In the genomic region with DNA sequence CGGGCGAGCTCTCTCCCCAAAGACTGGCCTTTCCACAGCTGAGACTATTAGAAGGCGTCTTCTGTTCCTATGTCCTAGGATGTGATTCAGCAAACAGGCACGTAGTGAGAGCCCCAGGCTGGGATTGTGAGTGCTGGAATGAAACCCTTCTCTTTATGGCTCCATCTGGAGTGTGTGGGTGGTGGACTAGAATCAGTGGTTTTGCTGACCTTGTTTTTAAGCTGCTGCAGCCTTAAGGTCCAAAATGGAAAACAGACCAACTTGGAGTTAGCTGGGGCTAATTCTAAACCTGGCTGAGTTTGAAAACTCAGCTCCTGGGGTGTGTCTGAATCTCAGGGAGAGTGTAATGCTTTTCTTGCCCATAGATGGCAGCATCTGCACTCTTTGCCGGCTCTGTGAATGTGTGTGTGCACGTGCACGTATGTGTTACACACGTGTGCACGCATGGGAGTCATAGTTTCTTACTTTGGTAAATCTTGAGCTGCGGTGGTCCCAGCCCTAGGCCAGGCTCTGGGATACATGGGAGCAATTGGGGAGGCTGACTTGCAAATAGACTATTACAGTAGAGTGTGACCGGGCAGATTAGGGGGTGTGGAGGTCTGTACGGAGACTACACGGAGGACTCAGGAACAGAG, we compare ENCODE assay signal across 1 cellular context.
TF ChIP-seq lines count a peak whose summit lies in the region.

No MANE protein-coding gene starts in this region.

TF ChIP-seq in HepG2, 621 proteins besides CTCF, POLR2A, EP300 and RAD21 (continued from another document and continues in another):
- TF ChIP-seq, protein P1, sequence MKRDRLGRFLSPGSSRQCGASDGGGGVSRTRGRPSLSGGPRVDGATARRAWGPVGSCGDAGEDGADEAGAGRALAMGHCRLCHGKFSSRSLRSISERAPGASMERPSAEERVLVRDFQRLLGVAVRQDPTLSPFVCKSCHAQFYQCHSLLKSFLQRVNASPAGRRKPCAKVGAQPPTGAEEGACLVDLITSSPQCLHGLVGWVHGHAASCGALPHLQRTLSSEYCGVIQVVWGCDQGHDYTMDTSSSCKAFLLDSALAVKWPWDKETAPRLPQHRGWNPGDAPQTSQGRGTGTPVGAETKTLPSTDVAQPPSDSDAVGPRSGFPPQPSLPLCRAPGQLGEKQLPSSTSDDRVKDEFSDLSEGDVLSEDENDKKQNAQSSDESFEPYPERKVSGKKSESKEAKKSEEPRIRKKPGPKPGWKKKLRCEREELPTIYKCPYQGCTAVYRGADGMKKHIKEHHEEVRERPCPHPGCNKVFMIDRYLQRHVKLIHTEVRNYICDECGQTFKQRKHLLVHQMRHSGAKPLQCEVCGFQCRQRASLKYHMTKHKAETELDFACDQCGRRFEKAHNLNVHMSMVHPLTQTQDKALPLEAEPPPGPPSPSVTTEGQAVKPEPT (CRISPR knock-in tag; IDR thresholded peaks at IDR 0.05; ENCODE audit: low read depth), result no peak
- TF ChIP-seq MBD4 (IDR thresholded peaks at IDR 0.05; ENCODE audit: borderline replicate concordance, low read length) (no peak), KMT2A (CRISPR knock-in tag; IDR thresholded peaks at IDR 0.05) (no peak), MAF1 (CRISPR knock-in tag; IDR thresholded peaks at IDR 0.05; ENCODE audit: borderline replicate concordance) (no peak), RBFOX2 (IDR thresholded peaks at IDR 0.05; ENCODE audit: low read depth, low read length) (no peak), MED1 (CRISPR knock-in tag; IDR thresholded peaks at IDR 0.05) (peak; percentile 21; the same call in 1 of the 2 replicates), FLYWCH1 (CRISPR knock-in tag; IDR thresholded peaks at IDR 0.05) (no peak), ZNF143 (CRISPR knock-in tag; IDR thresholded peaks at IDR 0.05) (no peak), ZNF724P (CRISPR knock-in tag; IDR thresholded peaks at IDR 0.05; ENCODE audit: borderline replicate concordance) (no peak), SIX4 (CRISPR knock-in tag; IDR thresholded peaks at IDR 0.05) (no peak), ADNP (CRISPR knock-in tag; IDR thresholded peaks at IDR 0.05) (no peak), NPAS2 (CRISPR knock-in tag; IDR thresholded peaks at IDR 0.05; ENCODE audit: borderline replicate concordance) (no peak), HDAC2 (CRISPR knock-in tag; IDR thresholded peaks at IDR 0.05) (peak; percentile 43; the same call in 1 of the 2 replicates), ZNF776 (CRISPR knock-in tag; IDR thresholded peaks at IDR 0.05) (no peak), FOXC1 (CRISPR knock-in tag; IDR thresholded peaks at IDR 0.05; ENCODE audit: borderline replicate concordance) (peak; percentile 41; the same call in 1 of the 2 replicates), ZFYVE20 (CRISPR knock-in tag; IDR thresholded peaks at IDR 0.05; ENCODE audit: borderline replicate concordance, low read depth) (no peak), CREM (IDR thresholded peaks at IDR 0.05) (no peak), CREM (CRISPR knock-in tag; IDR thresholded peaks at IDR 0.05) (no peak), ZFAT (CRISPR knock-in tag; conservative IDR thresholded peaks at IDR 0.05) (no peak), RFX3 (CRISPR knock-in tag; IDR thresholded peaks at IDR 0.05) (no peak), PAX8 (CRISPR knock-in tag; IDR thresholded peaks at IDR 0.05; ENCODE audit: borderline replicate concordance) (no peak), TBX3 (IDR thresholded peaks at IDR 0.05; ENCODE audit: borderline replicate concordance) (peak; percentile 60; the same call in 1 of the 2 replicates), ZNF484 (CRISPR knock-in tag; IDR thresholded peaks at IDR 0.05; ENCODE audit: borderline replicate concordance, low read depth) (no peak), ZSCAN22 (CRISPR knock-in tag; IDR thresholded peaks at IDR 0.05) (no peak), NAIF1 (CRISPR knock-in tag; IDR thresholded peaks at IDR 0.05; ENCODE audit: borderline replicate concordance) (no peak), ZNF441 (CRISPR knock-in tag; IDR thresholded peaks at IDR 0.05; ENCODE audit: borderline replicate concordance) (0 out of 2 replicates have a peak, but pooled peaks have one; percentile 29), RXRA (CRISPR knock-in tag; IDR thresholded peaks at IDR 0.05) (no peak), HIVEP1 (CRISPR knock-in tag; IDR thresholded peaks at IDR 0.05) (peak; percentile 31; the same call in 1 of the 2 replicates), HOXA7 (CRISPR knock-in tag; IDR thresholded peaks at IDR 0.05) (no peak), CCDC6 (CRISPR knock-in tag; IDR thresholded peaks at IDR 0.05) (0 out of 2 replicates have a peak, but pooled peaks have one; percentile 34), U2AF2 (IDR thresholded peaks at IDR 0.05; ENCODE audit: low read depth, low read length) (no peak), FOXO1 (CRISPR knock-in tag; IDR thresholded peaks at IDR 0.05) (no peak), ZNF12 (CRISPR knock-in tag; IDR thresholded peaks at IDR 0.05) (no peak), RBAK (CRISPR knock-in tag; IDR thresholded peaks at IDR 0.05) (no peak), TP53 (CRISPR knock-in tag; conservative IDR thresholded peaks at IDR 0.05) (no peak), PLRG1 (conservative IDR thresholded peaks at IDR 0.05) (no peak), ZNF570 (CRISPR knock-in tag; IDR thresholded peaks at IDR 0.05; ENCODE audit: borderline replicate concordance) (no peak), MAFK (conservative IDR thresholded peaks at IDR 0.05 in 1 of 2, IDR thresholded peaks at IDR 0.05 in 1 of 2; ENCODE audit: low read length in 2 of 2) (no peak), ZNF598 (CRISPR knock-in tag; IDR thresholded peaks at IDR 0.05; ENCODE audit: borderline replicate concordance) (no peak), SMYD3 (CRISPR knock-in tag; IDR thresholded peaks at IDR 0.05) (0 out of 2 replicates have a peak, but pooled peaks have one; percentile 34), ERF (CRISPR knock-in tag; IDR thresholded peaks at IDR 0.05) (peak; percentile 53; the same call in 1 of the 2 replicates), ZBTB7B (CRISPR knock-in tag; IDR thresholded peaks at IDR 0.05) (no peak), ZNF850 (CRISPR knock-in tag; conservative IDR thresholded peaks at IDR 0.05) (no peak), RFX5 (IDR thresholded peaks at IDR 0.05; ENCODE audit: low read depth, low read length) (no peak), KDM5A (IDR thresholded peaks at IDR 0.05; ENCODE audit: borderline replicate concordance, low read length) (no peak), MAFF (IDR thresholded peaks at IDR 0.05; ENCODE audit: low read depth, low read length) (no peak), CC2D1A (CRISPR knock-in tag; IDR thresholded peaks at IDR 0.05) (no peak), ZFP36L1 (CRISPR knock-in tag; IDR thresholded peaks at IDR 0.05) (no peak), ATF7-NPFF (CRISPR knock-in tag; IDR thresholded peaks at IDR 0.05; ENCODE audit: low read depth) (0 out of 2 replicates have a peak, but pooled peaks have one; percentile 40), HHEX (CRISPR knock-in tag; IDR thresholded peaks at IDR 0.05) (no peak), ZNF446 (CRISPR knock-in tag; IDR thresholded peaks at IDR 0.05) (no peak)
- TF ChIP-seq, protein P2, sequence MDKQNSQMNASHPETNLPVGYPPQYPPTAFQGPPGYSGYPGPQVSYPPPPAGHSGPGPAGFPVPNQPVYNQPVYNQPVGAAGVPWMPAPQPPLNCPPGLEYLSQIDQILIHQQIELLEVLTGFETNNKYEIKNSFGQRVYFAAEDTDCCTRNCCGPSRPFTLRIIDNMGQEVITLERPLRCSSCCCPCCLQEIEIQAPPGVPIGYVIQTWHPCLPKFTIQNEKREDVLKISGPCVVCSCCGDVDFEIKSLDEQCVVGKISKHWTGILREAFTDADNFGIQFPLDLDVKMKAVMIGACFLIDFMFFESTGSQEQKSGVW (CRISPR knock-in tag; IDR thresholded peaks at IDR 0.05; ENCODE audit: borderline replicate concordance), result no peak
- TF ChIP-seq, protein P3, sequence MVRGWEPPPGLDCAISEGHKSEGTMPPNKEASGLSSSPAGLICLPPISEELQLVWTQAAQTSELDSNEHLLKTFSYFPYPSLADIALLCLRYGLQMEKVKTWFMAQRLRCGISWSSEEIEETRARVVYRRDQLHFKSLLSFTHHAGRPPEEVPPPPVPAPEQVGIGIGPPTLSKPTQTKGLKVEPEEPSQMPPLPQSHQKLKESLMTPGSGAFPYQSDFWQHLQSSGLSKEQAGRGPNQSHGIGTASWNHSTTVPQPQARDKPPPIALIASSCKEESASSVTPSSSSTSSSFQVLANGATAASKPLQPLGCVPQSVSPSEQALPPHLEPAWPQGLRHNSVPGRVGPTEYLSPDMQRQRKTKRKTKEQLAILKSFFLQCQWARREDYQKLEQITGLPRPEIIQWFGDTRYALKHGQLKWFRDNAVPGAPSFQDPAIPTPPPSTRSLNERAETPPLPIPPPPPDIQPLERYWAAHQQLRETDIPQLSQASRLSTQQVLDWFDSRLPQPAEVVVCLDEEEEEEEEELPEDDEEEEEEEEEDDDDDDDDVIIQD (CRISPR knock-in tag; IDR thresholded peaks at IDR 0.05; ENCODE audit: low read depth), result no peak
- TF ChIP-seq, protein P4, sequence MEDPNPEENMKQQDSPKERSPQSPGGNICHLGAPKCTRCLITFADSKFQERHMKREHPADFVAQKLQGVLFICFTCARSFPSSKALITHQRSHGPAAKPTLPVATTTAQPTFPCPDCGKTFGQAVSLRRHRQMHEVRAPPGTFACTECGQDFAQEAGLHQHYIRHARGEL (CRISPR knock-in tag; IDR thresholded peaks at IDR 0.05), result no peak
- TF ChIP-seq, protein P5, sequence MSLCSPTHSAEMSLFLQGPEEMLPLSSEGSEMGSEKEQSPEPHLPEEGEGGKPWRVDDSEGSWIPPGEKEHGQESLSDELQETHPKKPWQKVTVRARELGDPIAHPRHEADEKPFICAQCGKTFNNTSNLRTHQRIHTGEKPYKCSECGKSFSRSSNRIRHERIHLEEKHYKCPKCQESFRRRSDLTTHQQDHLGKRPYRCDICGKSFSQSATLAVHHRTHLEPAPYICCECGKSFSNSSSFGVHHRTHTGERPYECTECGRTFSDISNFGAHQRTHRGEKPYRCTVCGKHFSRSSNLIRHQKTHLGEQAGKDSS (CRISPR knock-in tag; IDR thresholded peaks at IDR 0.05; ENCODE audit: borderline replicate concordance, low read depth), result peak; percentile 35; the same call in 1 of the 2 replicates
- TF ChIP-seq, protein P6, sequence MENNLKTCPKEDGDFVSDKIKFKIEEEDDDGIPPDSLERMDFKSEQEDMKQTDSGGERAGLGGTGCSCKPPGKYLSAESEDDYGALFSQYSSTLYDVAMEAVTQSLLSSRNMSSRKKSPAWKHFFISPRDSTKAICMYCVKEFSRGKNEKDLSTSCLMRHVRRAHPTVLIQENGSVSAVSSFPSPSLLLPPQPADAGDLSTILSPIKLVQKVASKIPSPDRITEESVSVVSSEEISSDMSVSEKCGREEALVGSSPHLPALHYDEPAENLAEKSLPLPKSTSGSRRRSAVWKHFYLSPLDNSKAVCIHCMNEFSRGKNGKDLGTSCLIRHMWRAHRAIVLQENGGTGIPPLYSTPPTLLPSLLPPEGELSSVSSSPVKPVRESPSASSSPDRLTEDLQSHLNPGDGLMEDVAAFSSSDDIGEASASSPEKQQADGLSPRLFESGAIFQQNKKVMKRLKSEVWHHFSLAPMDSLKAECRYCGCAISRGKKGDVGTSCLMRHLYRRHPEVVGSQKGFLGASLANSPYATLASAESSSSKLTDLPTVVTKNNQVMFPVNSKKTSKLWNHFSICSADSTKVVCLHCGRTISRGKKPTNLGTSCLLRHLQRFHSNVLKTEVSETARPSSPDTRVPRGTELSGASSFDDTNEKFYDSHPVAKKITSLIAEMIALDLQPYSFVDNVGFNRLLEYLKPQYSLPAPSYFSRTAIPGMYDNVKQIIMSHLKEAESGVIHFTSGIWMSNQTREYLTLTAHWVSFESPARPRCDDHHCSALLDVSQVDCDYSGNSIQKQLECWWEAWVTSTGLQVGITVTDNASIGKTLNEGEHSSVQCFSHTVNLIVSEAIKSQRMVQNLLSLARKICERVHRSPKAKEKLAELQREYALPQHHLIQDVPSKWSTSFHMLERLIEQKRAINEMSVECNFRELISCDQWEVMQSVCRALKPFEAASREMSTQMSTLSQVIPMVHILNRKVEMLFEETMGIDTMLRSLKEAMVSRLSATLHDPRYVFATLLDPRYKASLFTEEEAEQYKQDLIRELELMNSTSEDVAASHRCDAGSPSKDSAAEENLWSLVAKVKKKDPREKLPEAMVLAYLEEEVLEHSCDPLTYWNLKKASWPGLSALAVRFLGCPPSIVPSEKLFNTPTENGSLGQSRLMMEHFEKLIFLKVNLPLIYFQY (CRISPR knock-in tag; IDR thresholded peaks at IDR 0.05; ENCODE audit: borderline replicate concordance), result no peak
- TF ChIP-seq, protein P7, sequence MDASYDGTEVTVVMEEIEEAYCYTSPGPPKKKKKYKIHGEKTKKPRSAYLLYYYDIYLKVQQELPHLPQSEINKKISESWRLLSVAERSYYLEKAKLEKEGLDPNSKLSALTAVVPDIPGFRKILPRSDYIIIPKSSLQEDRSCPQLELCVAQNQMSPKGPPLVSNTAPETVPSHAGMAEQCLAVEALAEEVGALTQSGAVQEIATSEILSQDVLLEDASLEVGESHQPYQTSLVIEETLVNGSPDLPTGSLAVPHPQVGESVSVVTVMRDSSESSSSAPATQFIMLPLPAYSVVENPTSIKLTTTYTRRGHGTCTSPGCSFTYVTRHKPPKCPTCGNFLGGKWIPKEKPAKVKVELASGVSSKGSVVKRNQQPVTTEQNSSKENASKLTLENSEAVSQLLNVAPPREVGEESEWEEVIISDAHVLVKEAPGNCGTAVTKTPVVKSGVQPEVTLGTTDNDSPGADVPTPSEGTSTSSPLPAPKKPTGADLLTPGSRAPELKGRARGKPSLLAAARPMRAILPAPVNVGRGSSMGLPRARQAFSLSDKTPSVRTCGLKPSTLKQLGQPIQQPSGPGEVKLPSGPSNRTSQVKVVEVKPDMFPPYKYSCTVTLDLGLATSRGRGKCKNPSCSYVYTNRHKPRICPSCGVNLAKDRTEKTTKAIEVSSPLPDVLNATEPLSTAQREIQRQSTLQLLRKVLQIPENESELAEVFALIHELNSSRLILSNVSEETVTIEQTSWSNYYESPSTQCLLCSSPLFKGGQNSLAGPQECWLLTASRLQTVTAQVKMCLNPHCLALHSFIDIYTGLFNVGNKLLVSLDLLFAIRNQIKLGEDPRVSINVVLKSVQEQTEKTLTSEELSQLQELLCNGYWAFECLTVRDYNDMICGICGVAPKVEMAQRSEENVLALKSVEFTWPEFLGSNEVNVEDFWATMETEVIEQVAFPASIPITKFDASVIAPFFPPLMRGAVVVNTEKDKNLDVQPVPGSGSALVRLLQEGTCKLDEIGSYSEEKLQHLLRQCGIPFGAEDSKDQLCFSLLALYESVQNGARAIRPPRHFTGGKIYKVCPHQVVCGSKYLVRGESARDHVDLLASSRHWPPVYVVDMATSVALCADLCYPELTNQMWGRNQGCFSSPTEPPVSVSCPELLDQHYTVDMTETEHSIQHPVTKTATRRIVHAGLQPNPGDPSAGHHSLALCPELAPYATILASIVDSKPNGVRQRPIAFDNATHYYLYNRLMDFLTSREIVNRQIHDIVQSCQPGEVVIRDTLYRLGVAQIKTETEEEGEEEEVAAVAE (CRISPR knock-in tag; IDR thresholded peaks at IDR 0.05; ENCODE audit: borderline replicate concordance), result no peak
- TF ChIP-seq, protein P8, sequence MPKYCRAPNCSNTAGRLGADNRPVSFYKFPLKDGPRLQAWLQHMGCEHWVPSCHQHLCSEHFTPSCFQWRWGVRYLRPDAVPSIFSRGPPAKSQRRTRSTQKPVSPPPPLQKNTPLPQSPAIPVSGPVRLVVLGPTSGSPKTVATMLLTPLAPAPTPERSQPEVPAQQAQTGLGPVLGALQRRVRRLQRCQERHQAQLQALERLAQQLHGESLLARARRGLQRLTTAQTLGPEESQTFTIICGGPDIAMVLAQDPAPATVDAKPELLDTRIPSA (CRISPR knock-in tag; IDR thresholded peaks at IDR 0.05; ENCODE audit: borderline replicate concordance), result no peak
